ENCODE assay signal across 25 cellular contexts in the genomic region with DNA sequence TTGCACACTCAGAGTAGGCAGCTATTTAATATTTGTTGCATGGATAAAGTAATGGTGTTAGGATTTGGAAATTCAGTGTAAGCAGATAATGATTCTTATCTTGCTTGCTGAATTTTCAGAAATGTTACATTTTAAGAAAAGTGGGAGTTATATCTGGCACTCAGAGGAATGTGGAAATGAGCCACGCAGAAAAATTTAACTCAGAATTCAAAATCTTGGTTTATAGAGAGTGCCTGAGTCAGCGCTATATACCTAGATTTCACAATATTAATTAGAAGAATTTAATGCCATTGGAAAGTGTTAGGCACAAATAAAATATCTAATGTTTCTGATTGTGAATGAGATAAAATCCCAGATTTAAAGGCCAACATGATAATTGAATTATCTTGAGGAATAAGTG.
"Had no signal": no experiment of that assay in that cellular context is flagged by ENCODE, and none has a peak within 500 bp of the region (broad histone marks: within the 10 kb centered on the region; RNA-seq: fewer than 3 reads in every experiment).

No MANE protein-coding gene starts in this region.

- H3K9me3 ChIP-seq: ascending aorta, breast epithelium, MG63, Peyer's patch had no signal

- ATAC-seq: activated CD8-positive, alpha-beta T cell treated with anti-CD3 and anti-CD28 coated beads for 36 hours; PC-3; SK-N-SH treated with all-trans-retinoic acid at 6 μM for 48 hours; T-cell; T-helper 17 cell had no signal

- H3K4me3 ChIP-seq: ascending aorta, breast epithelium, MG63, Peyer's patch had no signal

- H3K9me3 Mint-ChIP-seq: activated CD4-positive, alpha-beta T cell treated with anti-CD3 and anti-CD28 coated beads, Interleukin-2, amount 10 ng/mL, durations not matched to agents 24 days and 14 days; activated CD8-positive, alpha-beta T cell treated with anti-CD3 and anti-CD28 coated beads for 36 hours; activated naive CD4-positive, alpha-beta T cell treated with anti-CD3 and anti-CD28 coated beads, Interleukin-2, amount 50 U/mL, for 24 hours; activated naive CD8-positive, alpha-beta T cell treated with anti-CD3 and anti-CD28 coated beads, Interleukin-2, amount 10 ng/mL, durations not matched to agents 7 days and 5 days; activated T-cell treated with anti-CD3 and anti-CD28 coated beads, Interleukin-2, amount 50 U/mL, for 24 hours; activated T-helper 2 cell treated with anti-CD3 and anti-CD28 coated beads, Interferon-gamma antibody, Interleukin-2, Interleukin-4, amounts not matched to agents 10 μg/mL and 5 μg/mL and 100 μg/mL, durations not matched to agents 14 hours and 24 hours and 36 hours; T-cell had no signal

- H3K27ac Mint-ChIP-seq: activated CD4-positive, alpha-beta T cell treated with anti-CD3 and anti-CD28 coated beads, Interleukin-2, amount 10 ng/mL, durations not matched to agents 24 days and 14 days; activated CD8-positive, alpha-beta T cell treated with anti-CD3 and anti-CD28 coated beads for 36 hours; activated naive CD4-positive, alpha-beta T cell treated with anti-CD3 and anti-CD28 coated beads, Interleukin-2, amount 50 U/mL, for 24 hours; activated naive CD8-positive, alpha-beta T cell treated with anti-CD3 and anti-CD28 coated beads, Interleukin-2, amount 10 ng/mL, durations not matched to agents 7 days and 5 days; activated T-cell treated with anti-CD3 and anti-CD28 coated beads, Interleukin-2, amount 50 U/mL, for 24 hours; activated T-helper 2 cell treated with anti-CD3 and anti-CD28 coated beads, Interferon-gamma antibody, Interleukin-2, Interleukin-4, amounts not matched to agents 10 μg/mL and 5 μg/mL and 100 μg/mL, durations not matched to agents 14 hours and 24 hours and 36 hours; T-cell; T-helper 17 cell had no signal

- H3K4me1 Mint-ChIP-seq: activated CD4-positive, alpha-beta T cell treated with anti-CD3 and anti-CD28 coated beads, Interleukin-2, amount 10 ng/mL, durations not matched to agents 24 days and 14 days; activated naive CD4-positive, alpha-beta T cell treated with anti-CD3 and anti-CD28 coated beads, Interleukin-2, amount 50 U/mL, for 24 hours; activated naive CD8-positive, alpha-beta T cell treated with anti-CD3 and anti-CD28 coated beads, Interleukin-2, amount 10 ng/mL, durations not matched to agents 7 days and 5 days; T-cell had no signal

- H3K36me3 Mint-ChIP-seq: activated naive CD4-positive, alpha-beta T cell treated with anti-CD3 and anti-CD28 coated beads, Interleukin-2, amount 50 U/mL, for 24 hours; activated naive CD8-positive, alpha-beta T cell treated with anti-CD3 and anti-CD28 coated beads, Interleukin-2, amount 10 ng/mL, durations not matched to agents 7 days and 5 days; T-cell had no signal

- DNase-seq: activated CD4-positive, alpha-beta T cell treated with anti-CD3 and anti-CD28 coated beads, Interleukin-2, amount 10 ng/mL, durations not matched to agents 24 days and 14 days; activated CD4-positive, alpha-beta T cell treated with anti-CD3 and anti-CD28 coated beads, Interleukin-2, amount 50 U/mL, for 4 hours; activated CD8-positive, alpha-beta T cell treated with anti-CD3 and anti-CD28 coated beads for 36 hours; activated gamma-delta T cell; activated naive CD4-positive, alpha-beta T cell treated with Interleukin-2 at 50 U/mL for 16 hours; activated naive CD8-positive, alpha-beta T cell treated with anti-CD3 and anti-CD28 coated beads, Interleukin-2, amount 10 ng/mL, durations not matched to agents 7 days and 5 days; activated T-cell treated with anti-CD3 and anti-CD28 coated beads, Interleukin-2, amount 50 U/mL, for 24 hours; amygdala; Karpas-422; KBM-7; MG63; MV-4-11; NCI-H524 treated with DMSO at 0.1 percent for 48 hours; Peyer's patch; RPMI8226; SHP77 treated with DMSO at 0.1 percent for 48 hours; T-cell; T-helper 17 cell; WERI-Rb-1 had no signal

- H3K27me3 ChIP-seq: ascending aorta, breast epithelium, MG63, Peyer's patch had no signal

- H3K4me1 ChIP-seq: ascending aorta, breast epithelium, Peyer's patch had no signal

- H3K27ac ChIP-seq: ascending aorta, breast epithelium, Peyer's patch, WERI-Rb-1 had no signal

- H3K36me3 ChIP-seq: ascending aorta, breast epithelium, Peyer's patch had no signal

- H3K4me3 Mint-ChIP-seq: activated CD4-positive, alpha-beta T cell treated with anti-CD3 and anti-CD28 coated beads, Interleukin-2, amount 10 ng/mL, durations not matched to agents 24 days and 14 days; activated CD8-positive, alpha-beta T cell treated with anti-CD3 and anti-CD28 coated beads for 36 hours; activated naive CD4-positive, alpha-beta T cell treated with anti-CD3 and anti-CD28 coated beads, Interleukin-2, amount 50 U/mL, for 24 hours; activated naive CD8-positive, alpha-beta T cell treated with anti-CD3 and anti-CD28 coated beads, Interleukin-2, amount 10 ng/mL, durations not matched to agents 7 days and 5 days; activated T-cell treated with anti-CD3 and anti-CD28 coated beads, Interleukin-2, amount 50 U/mL, for 24 hours; T-cell; T-helper 17 cell had no signal
